Comparison of ENCODE assay signal across 8 cellular contexts in genomic region chr10:119859422-119860258, GRCh38. TPM values are rescaled to one million over a fixed set of nuclear protein-coding genes. Genes with fewer than 3 reads are reported as not detected.
DNase-seq lines count a peak whose midpoint lies in the region; ATAC-seq and TF ChIP-seq lines count a peak whose summit lies in the region.

No MANE protein-coding gene starts in this region.

- peak overlapping the region in 1 of 10 donors; percentile 18 for H3K4me3 Mint-ChIP-seq in naive thymus-derived CD4-positive, alpha-beta T cell

- H3K79me2 ChIP-seq in OCI-LY7 (ENCODE audit: insufficient read depth, low read depth, low read length), result peaks cover 74% of the 10 kb centered on the region

- no peak overlapping the region for H3K27ac ChIP-seq in OCI-LY7 (ENCODE audit: low read depth, low read length, poor library complexity, severe bottlenecking)
- H3K27ac ChIP-seq in naive thymus-derived CD4-positive, alpha-beta T cell (ENCODE audit: low read depth, low read length), result no peak overlapping the region

- no peak overlapping the region for H3K4me3 ChIP-seq in OCI-LY7 (ENCODE audit: low read depth, low read length, poor library complexity, severe bottlenecking)
- no peak overlapping the region for H3K4me3 ChIP-seq in naive thymus-derived CD4-positive, alpha-beta T cell (ENCODE audit: low read length)

- H3K4me1 Mint-ChIP-seq in naive thymus-derived CD4-positive, alpha-beta T cell, result peaks cover 16 to 47% (median 40%) of the 10 kb centered on the region in 7 donors

- H3K27me3 Mint-ChIP-seq in naive thymus-derived CD4-positive, alpha-beta T cell, result no peaks in the 10 kb centered on the region

- no peaks in the 10 kb centered on the region for H3K27me3 ChIP-seq in naive thymus-derived CD4-positive, alpha-beta T cell (ENCODE audit: control insufficient read depth in 2 of 2, insufficient read depth in 2 of 2, low read length in 2 of 2)

- peak overlapping the region; percentile 7; the same call in 1 of the 2 replicates for H3K4me2 ChIP-seq in OCI-LY7 (ENCODE audit: low read length)

- peaks cover 0 to 13% (median 5%) of the 10 kb centered on the region in 11 donors for H3K9me3 Mint-ChIP-seq in naive thymus-derived CD4-positive, alpha-beta T cell

- POLR2A ChIA-PET in OCI-LY7 (lab: Charles Lee), result interaction anchor here (0.6 to 2.8 kb wide), 11 partner anchors 8 to 1070 kb away, joined by 3 to 11 read pairs (median 3); partner anchors contain the start of genes INPP5F and MCMBP
- POLR2A ChIA-PET in naive thymus-derived CD4-positive, alpha-beta T cell (lab: Charles Lee), result interaction anchor here (1.0 to 3.7 kb wide), 2 partner anchors 13 to 131 kb away, joined by 3 to 18 read pairs; partner anchors contain the start of gene MCMBP

- TF ChIP-seq CTCF in GM12872 (IDR thresholded peaks at IDR 0.05; ENCODE audit: insufficient read depth, low read depth, low read length) (peak; percentile 44; the same call in 2 of the 3 replicates), OCI-LY7 (conservative IDR thresholded peaks at IDR 0.05; ENCODE audit: low read length) (peak; percentile 95)

- no peaks in the 10 kb centered on the region for H3K9me2 ChIP-seq in OCI-LY7 (ENCODE audit: insufficient read depth, low read length)

- peaks cover 35% of the 10 kb centered on the region for H3K4me1 ChIP-seq in OCI-LY7 (ENCODE audit: insufficient read depth, low read length, poor library complexity, severe bottlenecking)
- no peaks in the 10 kb centered on the region for H3K4me1 ChIP-seq in naive thymus-derived CD4-positive, alpha-beta T cell (ENCODE audit: control insufficient read depth in 2 of 2, insufficient read depth in 2 of 2, low read length in 2 of 2)

- ATAC-seq in naive thymus-derived CD4-positive, alpha-beta T cell, result peak; percentile 81
- ATAC-seq in HG02852 (IDR thresholded peaks at IDR 0.05; ENCODE audit: unreplicated experiment) (no peak), GM18861 (IDR thresholded peaks at IDR 0.05; ENCODE audit: unreplicated experiment) (no peak)

- no TSS peak for BruUV-seq in OCI-LY7 (replicated peaks; lab: Mats Ljungman, UMichigan)

- peak; percentile 58 to 61 for DNase-seq in AML-193 (lab: John Stamatoyannopoulos, UW)
- DNase-seq in OCI-LY7 (ENCODE audit: low spot score), result peak; percentile 63
- peak; percentile 62 for DNase-seq in dedifferentiated amniotic fluid mesenchymal stem cell (ENCODE audit: extremely low spot score)
- peak in 7 of 9 donors; percentile 21 to 62 (median 40) for DNase-seq in naive thymus-derived CD4-positive, alpha-beta T cell
- no peak for DNase-seq in activated CD4-positive, alpha-beta T cell treated with anti-CD3 and anti-CD28 coated beads for 4 hours

- CTCF ChIA-PET in OCI-LY7 (lab: Charles Lee; ENCODE audit: unreplicated experiment), result interaction anchor here (1.6 kb wide), 1 partner anchor 12 kb away, joined by 7 read pairs; no protein-coding TSS in a partner anchor
- CTCF ChIA-PET in naive thymus-derived CD4-positive, alpha-beta T cell (lab: Charles Lee), result interaction anchor here (0.5 to 4.9 kb wide), 17 partner anchors 12 to 687 kb away, joined by 3 to 33 read pairs (median 3); partner anchors contain the start of gene MCMBP

- H3K36me3 Mint-ChIP-seq in naive thymus-derived CD4-positive, alpha-beta T cell, result peaks cover 3 to 24% (median 16%) of the 10 kb centered on the region in 5 donors

- H3K27ac Mint-ChIP-seq in naive thymus-derived CD4-positive, alpha-beta T cell, result peak overlapping the region in 3 of 9 donors; percentile 13 to 49 (median 17)

- peaks cover 11% of the 10 kb centered on the region; the same call in 1 of the 2 replicates for H3K9me3 ChIP-seq in OCI-LY7 (ENCODE audit: low read length)
- H3K9me3 ChIP-seq in naive thymus-derived CD4-positive, alpha-beta T cell (ENCODE audit: control insufficient read depth in 2 of 3, low read length in 3 of 3), result no peaks in the 10 kb centered on the region

- intact Hi-C loops in OCI-LY7 (cut with micrococcal nuclease; ENCODE audit: unreplicated experiment), result loop anchor here (1.0 to 10.0 kb wide), 3 partner anchors 109 to 255 kb away; no protein-coding TSS in a partner anchor
- intact Hi-C loops in naive thymus-derived CD4-positive, alpha-beta T cell (cut with micrococcal nuclease), result loop anchor here (1.0 to 10.0 kb wide), 10 partner anchors 9 to 662 kb away; partner anchors contain the start of genes GRK5 (in 1 of the 2) and MCMBP (in 1 of the 2)

- H2AFZ ChIP-seq in OCI-LY7 (ENCODE audit: low read length), result no peak overlapping the region

- peaks cover 67% of the 10 kb centered on the region for H3K36me3 ChIP-seq in OCI-LY7 (ENCODE audit: insufficient read depth, low read length)
- peaks cover 0 to 23% (median 3%) of the 10 kb centered on the region in 3 experiments for H3K36me3 ChIP-seq in naive thymus-derived CD4-positive, alpha-beta T cell (ENCODE audit: control insufficient read depth in 2 of 3, insufficient read depth in 3 of 3, low read length in 3 of 3)

- peaks cover 35% of the 10 kb centered on the region for H4K20me1 ChIP-seq in OCI-LY7 (ENCODE audit: insufficient read depth, low read length)

RNA-seq across cellular contexts. Expression of gene MCMBP, which starts 13.0 kb away (rescaled TPM):
- total RNA-seq in OCI-LY7 (2014; rRNA removed; shearing (Covaris generic)), result 49.9 and 53.8 TPM in 2 replicates
- 77.5 and 78.1 TPM in 2 replicates for total RNA-seq in OCI-LY7 (2022)
- 10 to 100 TPM; 30.5 to 82.8 (median 42.6) TPM for total RNA-seq in naive thymus-derived CD4-positive, alpha-beta T cell
- 10 to 100 TPM; 47.6 to 67.7 TPM for polyA plus RNA-seq in naive thymus-derived CD4-positive, alpha-beta T cell

RNA-seq across cellular contexts. Expression of gene SEC23IP, which starts 32.9 kb away (rescaled TPM):
- total RNA-seq in OCI-LY7 (2014; rRNA removed; shearing (Covaris generic)), result 19.9 and 21.4 TPM in 2 replicates
- 60.3 and 61.3 TPM in 2 replicates for total RNA-seq in OCI-LY7 (2022)
- total RNA-seq in naive thymus-derived CD4-positive, alpha-beta T cell, result 10 to 100 TPM; 34.8 to 68.3 (median 54.4) TPM
- polyA plus RNA-seq in naive thymus-derived CD4-positive, alpha-beta T cell, result 10 to 100 TPM; 38.3 to 45.1 TPM

Comparison
In these comparisons a context has a peak if more than half of its experiments do, and no peak if none do; other contexts are left out.
1. DNase-seq: peak in AML-193 (2 of 2), OCI-LY7 (single experiment), dedifferentiated amniotic fluid mesenchymal stem cell (single experiment) and naive thymus-derived CD4-positive, alpha-beta T cell (7 of 9); none in activated CD4-positive, alpha-beta T cell treated with anti-CD3 and anti-CD28 coated beads for 4 hours (0 of 2).